In genomic region chr2:166960702-166961101, GRCh38 we compare ENCODE assay signal across 21 cellular contexts.
"Had no signal": no experiment of that assay in that cellular context is flagged by ENCODE, and none has a peak within 500 bp of the region (broad histone marks: within the 10 kb centered on the region; RNA-seq: fewer than 3 reads in every experiment).

No MANE protein-coding gene starts in this region.

- H3K4me3 Mint-ChIP-seq: natural killer cell; neural progenitor cell; stimulated activated effector memory CD8-positive, alpha-beta T cell treated with anti-CD3 and anti-CD28 coated beads, Interleukin-12 subunit alpha, Interleukin-12 subunit beta, amount 100 ng/mL, for 72 hours had no signal

- H3K4me3 ChIP-seq: colonic mucosa, esophagus squamous epithelium, gastroesophageal sphincter, neural progenitor cell, prostate gland, right lobe of liver, tibial artery, upper lobe of left lung, uterus had no signal

- H3K27ac Mint-ChIP-seq: natural killer cell; neural progenitor cell; stimulated activated effector memory CD8-positive, alpha-beta T cell treated with anti-CD3 and anti-CD28 coated beads, Interleukin-12 subunit alpha, Interleukin-12 subunit beta, amount 100 ng/mL, for 72 hours had no signal

- DNase-seq: colonic mucosa; dermis blood vessel endothelial cell; esophagus squamous epithelium; foreskin fibroblast; glutamatergic neuron; islet precursor cell; mammary epithelial cell; natural killer cell; occipital lobe; right lobe of liver; stimulated activated CD4-positive, alpha-beta T cell treated with anti-CD3 and anti-CD28 coated beads, Interleukin-4, amount 100 ng/mL, for 1 hour; stimulated activated CD8-positive, alpha-beta memory T cell treated with anti-CD3 and anti-CD28 coated beads, Interleukin-4, amount 100 ng/mL, for 48 hours; stimulated activated naive CD8-positive, alpha-beta T cell treated with anti-CD3 and anti-CD28 coated beads, Interleukin-15, Interleukin-2, amounts not matched to agents 100 U/mL and 50 U/mL, for 24 hours; tibial artery; upper lobe of left lung; uterus had no signal

- H3K36me3 ChIP-seq: colonic mucosa, esophagus squamous epithelium, gastroesophageal sphincter, neural progenitor cell, prostate gland, right lobe of liver, tibial artery, upper lobe of left lung, uterus had no signal

- H3K4me1 ChIP-seq: colonic mucosa, esophagus squamous epithelium, gastroesophageal sphincter, parathyroid adenoma, prostate gland, right lobe of liver, upper lobe of left lung, uterus had no signal

- H2AFZ ChIP-seq: neural progenitor cell, parathyroid adenoma had no signal

- H3K79me2 ChIP-seq: parathyroid adenoma had no signal

- H3K36me3 Mint-ChIP-seq: natural killer cell; neural progenitor cell; stimulated activated effector memory CD8-positive, alpha-beta T cell treated with anti-CD3 and anti-CD28 coated beads, Interleukin-12 subunit alpha, Interleukin-12 subunit beta, amount 100 ng/mL, for 72 hours had no signal

- ATAC-seq: gastroesophageal sphincter; natural killer cell; right lobe of liver; stimulated activated effector memory CD8-positive, alpha-beta T cell treated with anti-CD3 and anti-CD28 coated beads, Interleukin-12 subunit alpha, Interleukin-12 subunit beta, amount 100 ng/mL, for 72 hours; stimulated activated naive CD8-positive, alpha-beta T cell treated with anti-CD3 and anti-CD28 coated beads, Interleukin-15, Interleukin-2, amounts not matched to agents 100 U/mL and 50 U/mL, for 24 hours had no signal

- H3K9me3 ChIP-seq: colonic mucosa, esophagus squamous epithelium, gastroesophageal sphincter, prostate gland, right lobe of liver, tibial artery, upper lobe of left lung, uterus had no signal

- H3K9me3 Mint-ChIP-seq: neural progenitor cell had no signal

- H3K9ac ChIP-seq: neural progenitor cell, parathyroid adenoma had no signal

- H3K27me3 ChIP-seq: colonic mucosa, esophagus squamous epithelium, gastroesophageal sphincter, neural progenitor cell, right lobe of liver, tibial artery, upper lobe of left lung, uterus had no signal

- H3K4me2 ChIP-seq: neural progenitor cell had no signal

- H3K4me1 Mint-ChIP-seq: natural killer cell; stimulated activated effector memory CD8-positive, alpha-beta T cell treated with anti-CD3 and anti-CD28 coated beads, Interleukin-12 subunit alpha, Interleukin-12 subunit beta, amount 100 ng/mL, for 72 hours had no signal

- H3K27ac ChIP-seq: colonic mucosa, esophagus squamous epithelium, gastroesophageal sphincter, neural progenitor cell, parathyroid adenoma, prostate gland, right lobe of liver, tibial artery, upper lobe of left lung, uterus had no signal
